ENCODE assay signal across 10 cellular contexts in genomic region chr7:129307592-129307991, GRCh38.
"Had no signal": no experiment of that assay in that cellular context is flagged by ENCODE, and none has a peak within 500 bp of the region (broad histone marks: within the 10 kb centered on the region; RNA-seq: fewer than 3 reads in every experiment).

No MANE protein-coding gene starts in this region.

- H3K27me3 ChIP-seq: brain microvascular endothelial cell, upper lobe of left lung had no signal

- H3K27me3 Mint-ChIP-seq: activated CD4-positive, alpha-beta T cell treated with anti-CD3 and anti-CD28 coated beads, Interleukin-2, amount 10 ng/mL, durations not matched to agents 7 days and 5 days; naive thymus-derived CD4-positive, alpha-beta T cell had no signal

- H3K36me3 ChIP-seq: brain microvascular endothelial cell, upper lobe of left lung had no signal

- H3K4me1 ChIP-seq: parathyroid adenoma had no signal

- H3K27ac Mint-ChIP-seq: activated CD4-positive, alpha-beta T cell treated with anti-CD3 and anti-CD28 coated beads, Interleukin-2, amount 10 ng/mL, durations not matched to agents 7 days and 5 days; naive thymus-derived CD4-positive, alpha-beta T cell had no signal

- H3K27ac ChIP-seq: brain microvascular endothelial cell, parathyroid adenoma, upper lobe of left lung had no signal

- H3K9me3 ChIP-seq: upper lobe of left lung had no signal

- H3K4me1 Mint-ChIP-seq: activated CD4-positive, alpha-beta T cell treated with anti-CD3 and anti-CD28 coated beads, Interleukin-2, amount 10 ng/mL, durations not matched to agents 7 days and 5 days had no signal

- H3K4me3 Mint-ChIP-seq: activated CD4-positive, alpha-beta T cell treated with anti-CD3 and anti-CD28 coated beads, Interleukin-2, amount 10 ng/mL, durations not matched to agents 7 days and 5 days; naive thymus-derived CD4-positive, alpha-beta T cell had no signal

- DNase-seq: activated CD4-positive, alpha-beta T cell treated with anti-CD3 and anti-CD28 coated beads, Interleukin-2, amount 10 ng/mL, durations not matched to agents 7 days and 5 days; activated CD4-positive, CD25-positive, alpha-beta regulatory T cell; activated CD8-positive, alpha-beta memory T cell treated with anti-CD3 and anti-CD28 coated beads for 24 hours; activated naive CD4-positive, alpha-beta T cell treated with anti-CD3 and anti-CD28 coated beads, Interleukin-2, amount 50 U/mL, for 16 hours; amniotic stem cell; brain microvascular endothelial cell; naive thymus-derived CD4-positive, alpha-beta T cell; stimulated activated naive CD4-positive, alpha-beta T cell treated with Interleukin-2 at 50 U/mL for 16 hours had no signal

- ATAC-seq: naive thymus-derived CD4-positive, alpha-beta T cell had no signal

- H3K4me3 ChIP-seq: upper lobe of left lung had no signal
